Comparison of ENCODE assay signal across 9 cellular contexts in genomic region chr4:52641853-52642563, GRCh38. TPM values are rescaled to one million over a fixed set of nuclear protein-coding genes. Genes with fewer than 3 reads are reported as not detected.
DNase-seq lines count a peak whose midpoint lies in the region; ATAC-seq lines count a peak whose summit lies in the region.
"Had no signal": no experiment of that assay in that cellular context is flagged by ENCODE, and none has a peak within 500 bp of the region (broad histone marks: within the 10 kb centered on the region; RNA-seq: fewer than 3 reads in every experiment).

No MANE protein-coding gene starts in this region.

- H3K4me3 Mint-ChIP-seq in activated T-cell treated with anti-CD3 and anti-CD28 coated beads, Interleukin-2, amount 50 U/mL, for 72 hours = peak overlapping the region in 1 of 2 donors; percentile 38
- no peak overlapping the region for H3K4me3 Mint-ChIP-seq in T-helper 17 cell
- H3K4me3 Mint-ChIP-seq: dendritic cell treated with granulocyte-macrophage colony-stimulating factor and Interleukin-4, amounts not matched to agents 40 ng/mL and 50 ng/mL, for 4 days had no signal

- no peak overlapping the region for H3K27ac Mint-ChIP-seq in activated T-cell treated with anti-CD3 and anti-CD28 coated beads, Interleukin-2, amount 50 U/mL, for 72 hours
- peak overlapping the region; percentile 24 for H3K27ac Mint-ChIP-seq in T-helper 17 cell
- H3K27ac Mint-ChIP-seq: dendritic cell treated with granulocyte-macrophage colony-stimulating factor and Interleukin-4, amounts not matched to agents 40 ng/mL and 50 ng/mL, for 4 days had no signal

- peaks cover 15% of the 10 kb centered on the region for H3K4me1 Mint-ChIP-seq in activated T-cell treated with anti-CD3 and anti-CD28 coated beads, Interleukin-2, amount 50 U/mL, for 72 hours (ENCODE audit: low read depth)
- peaks cover 51% of the 10 kb centered on the region for H3K4me1 Mint-ChIP-seq in T-helper 17 cell

- peak; percentile 88 to 89 for ATAC-seq in activated T-cell treated with anti-CD3 and anti-CD28 coated beads, Interleukin-2, amount 50 U/mL, for 72 hours (replicated peaks in 1 of 2)
- ATAC-seq in HG02970 (IDR thresholded peaks at IDR 0.05; ENCODE audit: low FRiP score, unreplicated experiment) = peak; percentile 55
- ATAC-seq in T-helper 17 cell = no peak
- peak; percentile 73 for ATAC-seq in stimulated activated naive CD8-positive, alpha-beta T cell treated with anti-CD3 and anti-CD28 coated beads, Interleukin-15, Interleukin-2, amounts not matched to agents 100 U/mL and 50 U/mL, for 24 hours
- ATAC-seq in Right ventricle myocardium inferior = no peak

- H3K9me3 Mint-ChIP-seq in activated T-cell treated with anti-CD3 and anti-CD28 coated beads, Interleukin-2, amount 50 U/mL, for 72 hours = no peaks in the 10 kb centered on the region
- H3K9me3 Mint-ChIP-seq: dendritic cell treated with granulocyte-macrophage colony-stimulating factor and Interleukin-4, amounts not matched to agents 40 ng/mL and 50 ng/mL, for 4 days had no signal

- H3K27me3 Mint-ChIP-seq in activated T-cell treated with anti-CD3 and anti-CD28 coated beads, Interleukin-2, amount 50 U/mL, for 72 hours (ENCODE audit: low read depth) = peaks cover 11% of the 10 kb centered on the region
- H3K27me3 Mint-ChIP-seq in T-helper 17 cell = no peaks in the 10 kb centered on the region
- H3K27me3 Mint-ChIP-seq: dendritic cell treated with granulocyte-macrophage colony-stimulating factor and Interleukin-4, amounts not matched to agents 40 ng/mL and 50 ng/mL, for 4 days had no signal

- peaks cover 2% of the 10 kb centered on the region in 2 donors for H3K36me3 Mint-ChIP-seq in activated T-cell treated with anti-CD3 and anti-CD28 coated beads, Interleukin-2, amount 50 U/mL, for 72 hours (ENCODE audit: insufficient read depth in 2 of 2)
- no peaks in the 10 kb centered on the region for H3K36me3 Mint-ChIP-seq in T-helper 17 cell (ENCODE audit: low read depth)

- H3K9me3 ChIP-seq in T-helper 17 cell (ENCODE audit: control insufficient read depth, low read length, poor library complexity, severe bottlenecking) = no peaks in the 10 kb centered on the region

- peak in 1 of 2 donors; percentile 39 for DNase-seq in activated T-cell treated with anti-CD3 and anti-CD28 coated beads, Interleukin-2, amount 50 U/mL, for 72 hours
- DNase-seq in activated T-cell treated with anti-CD3 and anti-CD28 coated beads, Interleukin-2, amount 50 U/mL, for 48 hours = no peak
- no peak for DNase-seq in T-helper 17 cell
- DNase-seq in stimulated activated naive CD8-positive, alpha-beta T cell treated with anti-CD3 and anti-CD28 coated beads, Interleukin-15, Interleukin-2, amounts not matched to agents 100 U/mL and 50 U/mL, for 24 hours = no peak
- no peak for DNase-seq in RPMI8226
- DNase-seq in Right ventricle myocardium inferior (ENCODE audit: missing footprints) = no peak
- DNase-seq in NCI-H510A treated with DMSO at 0.1 percent for 48 hours (lab: John Stamatoyannopoulos, UW) = no peak

- intact Hi-C loops in Right ventricle myocardium inferior (cut with DNase I) = no loop called here

RNA-seq across cellular contexts. Expression of gene USP46, which starts 17.1 kb away (rescaled TPM):
- total RNA-seq in activated T-cell treated with anti-CD3 and anti-CD28 coated beads, Interleukin-2, amount 50 U/mL, for 72 hours = 1 to 10 TPM; 4.9 to 8.5 TPM
- 10 to 100 TPM; 22.5 to 24.0 TPM for total RNA-seq in T-helper 17 cell
- total RNA-seq in Right ventricle myocardium inferior = 65.1 TPM

Comparison
In these comparisons a context has a peak if more than half of its experiments do, and no peak if none do; other contexts are left out.
1. ATAC-seq: peak in activated T-cell treated with anti-CD3 and anti-CD28 coated beads, Interleukin-2, amount 50 U/mL, for 72 hours (2 of 2), HG02970 (single experiment) and stimulated activated naive CD8-positive, alpha-beta T cell treated with anti-CD3 and anti-CD28 coated beads, Interleukin-15, Interleukin-2, amounts not matched to agents 100 U/mL and 50 U/mL, for 24 hours (single experiment); none in T-helper 17 cell (single experiment) and Right ventricle myocardium inferior (single experiment).